ENCODE assay signal across 23 cellular contexts in genomic region chr7:45216181-45216580, GRCh38. TPM values are rescaled to one million over a fixed set of nuclear protein-coding genes. Genes with fewer than 3 reads are reported as not detected.
DNase-seq lines count a peak whose midpoint lies in the region; ATAC-seq and TF ChIP-seq lines count a peak whose summit lies in the region.
"Had no signal": no experiment of that assay in that cellular context is flagged by ENCODE, and none has a peak within 500 bp of the region (broad histone marks: within the 10 kb centered on the region; RNA-seq: fewer than 3 reads in every experiment).

No MANE protein-coding gene starts in this region.

- H3K4me3 ChIP-seq in GM23338 (no peak overlapping the region), lower leg skin (ENCODE audit: low read depth, poor library complexity, severe bottlenecking) (no peak overlapping the region)
- H3K4me3 ChIP-seq: MG63, SJSA1 had no signal

- H3K36me3 ChIP-seq in GM23338 (ENCODE audit: insufficient read depth): no peaks in the 10 kb centered on the region
- H3K36me3 ChIP-seq: MG63, SJSA1 had no signal

- H2AFZ ChIP-seq in GM23338: no peak overlapping the region

- H3K79me2 ChIP-seq in GM23338 (replicated peaks; ENCODE audit: insufficient read depth): no peaks in the 10 kb centered on the region

- no peak overlapping the region for H3K27ac ChIP-seq in GM23338 (ENCODE audit: low read depth)
- H3K27ac ChIP-seq: SJSA1 had no signal

- intact Hi-C loops in lower leg skin (cut with DNase I; ENCODE audit: low total_unique reads): no loop called here
- intact Hi-C loops in head of caudate nucleus (cut with DNase I): no loop called here

- H3K36me3 Mint-ChIP-seq in GM23338 (ENCODE audit: low read depth): no peaks in the 10 kb centered on the region
- H3K36me3 Mint-ChIP-seq: CD4-positive, alpha-beta memory T cell had no signal

- peaks cover 6% of the 10 kb centered on the region for H3K27me3 Mint-ChIP-seq in GM23338 (ENCODE audit: insufficient read depth, low read depth, poor library complexity)

- no peak overlapping the region for H3K27ac Mint-ChIP-seq in GM23338
- H3K27ac Mint-ChIP-seq: CD4-positive, alpha-beta memory T cell had no signal

- ATAC-seq in GM23338 (0 out of 3 replicates have a peak, but pooled peaks have one; percentile 17), left lobe of liver (no peak), HG02981 (IDR thresholded peaks at IDR 0.05; ENCODE audit: unreplicated experiment) (no peak)

- peak; percentile 27 for DNase-seq in G401 (ENCODE audit: low spot score)
- DNase-seq in GM23338 (ENCODE audit: low spot score): no peak
- peak; percentile 23 for DNase-seq in cerebellum (ENCODE audit: low spot score)
- DNase-seq in left lobe of liver (ENCODE audit: low spot score): peak; percentile 23
- no peak for DNase-seq in lower leg skin (ENCODE audit: low spot score in 2 of 2)
- DNase-seq in head of caudate nucleus: no peak
- DNase-seq: CD4-positive, alpha-beta memory T cell; COR-L47; DMS79; EL; GF-D8; KG1; MG63; NCI-H1436; NCI-H2029; NCI-H446; Right ventricle myocardium superior; RPMI8226 had no signal

- no peak for TF ChIP-seq POLR2A in lower leg skin (IDR thresholded peaks at IDR 0.05)

- no peaks in the 10 kb centered on the region for H3K9me2 ChIP-seq in GM23338 (ENCODE audit: insufficient read depth)

- WGBS in lower leg skin, 2 donors: 63 to 70% methylated on average over 4 to 7 of the region's 7 CpGs

- no peak for TF ChIP-seq CTCF in GM23338 (conservative IDR thresholded peaks at IDR 0.05; ENCODE audit: low read depth in 2 of 2)
- no peak for TF ChIP-seq CTCF in lower leg skin (IDR thresholded peaks at IDR 0.05)

- no peaks in the 10 kb centered on the region for H4K20me1 ChIP-seq in GM23338 (replicated peaks; ENCODE audit: insufficient read depth)

- peaks cover 19% of the 10 kb centered on the region for H3K4me1 Mint-ChIP-seq in GM23338
- H3K4me1 Mint-ChIP-seq: CD4-positive, alpha-beta memory T cell had no signal

- in situ Hi-C loops in G401 (cut with HindIII; ENCODE audit: low sequenced_read_pairs): no loop called here

- H3K4me1 ChIP-seq in GM23338 (ENCODE audit: insufficient read depth): peaks cover 3% of the 10 kb centered on the region
- H3K4me1 ChIP-seq: SJSA1 had no signal

- H3K9me3 Mint-ChIP-seq in GM23338: no peaks in the 10 kb centered on the region
- H3K9me3 Mint-ChIP-seq: CD4-positive, alpha-beta memory T cell had no signal

- H3K27me3 ChIP-seq in GM23338 (ENCODE audit: insufficient read depth): no peaks in the 10 kb centered on the region

- H3K4me2 ChIP-seq in GM23338: no peak overlapping the region

- H3K4me3 Mint-ChIP-seq in GM23338: no peak overlapping the region
- H3K4me3 Mint-ChIP-seq: CD4-positive, alpha-beta memory T cell had no signal

- no peaks in the 10 kb centered on the region for H3F3A ChIP-seq in GM23338 (replicated peaks; ENCODE audit: low read depth)

TF ChIP-seq in GM23338, 12 proteins besides CTCF, POLR2A, EP300 and RAD21 (continues in another document):
- TF ChIP-seq CREB1 (CRISPR knock-in tag; IDR thresholded peaks at IDR 0.05; ENCODE audit: low read depth): no peak
- no peak for TF ChIP-seq EZH2phosphoT487 (IDR thresholded peaks at IDR 0.05; ENCODE audit: unreplicated experiment)
- TF ChIP-seq POLR2AphosphoS5 (IDR thresholded peaks at IDR 0.05; ENCODE audit: low read depth): no peak
- no peak for TF ChIP-seq STAT1 (IDR thresholded peaks at IDR 0.05; ENCODE audit: unreplicated experiment)
- no peak for TF ChIP-seq ZNF462 (CRISPR knock-in tag; IDR thresholded peaks at IDR 0.05)
- no peak for TF ChIP-seq JUNB (IDR thresholded peaks at IDR 0.05; ENCODE audit: unreplicated experiment)
- no peak for TF ChIP-seq ZNF331 (CRISPR knock-in tag; IDR thresholded peaks at IDR 0.05; ENCODE audit: low read depth)
- no peak for TF ChIP-seq NANOG (IDR thresholded peaks at IDR 0.05; ENCODE audit: borderline replicate concordance)
- TF ChIP-seq EZH2 (IDR thresholded peaks at IDR 0.05; ENCODE audit: low read depth, unreplicated experiment): no peak
- TF ChIP-seq ZNF114 (CRISPR knock-in tag; IDR thresholded peaks at IDR 0.05): no peak
- TF ChIP-seq, protein P1, sequence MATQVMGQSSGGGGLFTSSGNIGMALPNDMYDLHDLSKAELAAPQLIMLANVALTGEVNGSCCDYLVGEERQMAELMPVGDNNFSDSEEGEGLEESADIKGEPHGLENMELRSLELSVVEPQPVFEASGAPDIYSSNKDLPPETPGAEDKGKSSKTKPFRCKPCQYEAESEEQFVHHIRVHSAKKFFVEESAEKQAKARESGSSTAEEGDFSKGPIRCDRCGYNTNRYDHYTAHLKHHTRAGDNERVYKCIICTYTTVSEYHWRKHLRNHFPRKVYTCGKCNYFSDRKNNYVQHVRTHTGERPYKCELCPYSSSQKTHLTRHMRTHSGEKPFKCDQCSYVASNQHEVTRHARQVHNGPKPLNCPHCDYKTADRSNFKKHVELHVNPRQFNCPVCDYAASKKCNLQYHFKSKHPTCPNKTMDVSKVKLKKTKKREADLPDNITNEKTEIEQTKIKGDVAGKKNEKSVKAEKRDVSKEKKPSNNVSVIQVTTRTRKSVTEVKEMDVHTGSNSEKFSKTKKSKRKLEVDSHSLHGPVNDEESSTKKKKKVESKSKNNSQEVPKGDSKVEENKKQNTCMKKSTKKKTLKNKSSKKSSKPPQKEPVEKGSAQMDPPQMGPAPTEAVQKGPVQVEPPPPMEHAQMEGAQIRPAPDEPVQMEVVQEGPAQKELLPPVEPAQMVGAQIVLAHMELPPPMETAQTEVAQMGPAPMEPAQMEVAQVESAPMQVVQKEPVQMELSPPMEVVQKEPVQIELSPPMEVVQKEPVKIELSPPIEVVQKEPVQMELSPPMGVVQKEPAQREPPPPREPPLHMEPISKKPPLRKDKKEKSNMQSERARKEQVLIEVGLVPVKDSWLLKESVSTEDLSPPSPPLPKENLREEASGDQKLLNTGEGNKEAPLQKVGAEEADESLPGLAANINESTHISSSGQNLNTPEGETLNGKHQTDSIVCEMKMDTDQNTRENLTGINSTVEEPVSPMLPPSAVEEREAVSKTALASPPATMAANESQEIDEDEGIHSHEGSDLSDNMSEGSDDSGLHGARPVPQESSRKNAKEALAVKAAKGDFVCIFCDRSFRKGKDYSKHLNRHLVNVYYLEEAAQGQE (IDR thresholded peaks at IDR 0.05; ENCODE audit: unreplicated experiment): no peak

RNA-seq across cellular contexts. Expression of gene RAMP3, which starts 58.6 kb away (rescaled TPM):
- not detected in 2 replicates for total RNA-seq in G401 (2014; rRNA removed; shearing (Covaris generic))
- total RNA-seq in GM23338 (2014; rRNA removed; shearing (Covaris generic)): 0.35 and 4.6 TPM in 2 replicates
- polyA plus RNA-seq in GM23338 (2016; fragmentation: Nextera tagmentation; extraction: Ambion mirVana): 1.1 and 2.6 TPM in 2 replicates
- total RNA-seq in cerebellum (1.4 TPM), left lobe of liver (5.8 TPM), lower leg skin (10 to 100 TPM; 23.8 to 71.6 (median 35.1) TPM)
- total RNA-seq: A673; CD4-positive, alpha-beta memory T cell; H4; HT1080; SJSA1 had no signal

Comparison
In these comparisons a context has a peak if more than half of its experiments do, and no peak if none do; other contexts are left out.
1. DNase-seq: peak in G401 (single experiment), cerebellum (single experiment) and left lobe of liver (single experiment); none in GM23338 (single experiment), lower leg skin (0 of 2) and head of caudate nucleus (0 of 42).